Comparison of ENCODE assay signal across 25 cellular contexts in the genomic region with DNA sequence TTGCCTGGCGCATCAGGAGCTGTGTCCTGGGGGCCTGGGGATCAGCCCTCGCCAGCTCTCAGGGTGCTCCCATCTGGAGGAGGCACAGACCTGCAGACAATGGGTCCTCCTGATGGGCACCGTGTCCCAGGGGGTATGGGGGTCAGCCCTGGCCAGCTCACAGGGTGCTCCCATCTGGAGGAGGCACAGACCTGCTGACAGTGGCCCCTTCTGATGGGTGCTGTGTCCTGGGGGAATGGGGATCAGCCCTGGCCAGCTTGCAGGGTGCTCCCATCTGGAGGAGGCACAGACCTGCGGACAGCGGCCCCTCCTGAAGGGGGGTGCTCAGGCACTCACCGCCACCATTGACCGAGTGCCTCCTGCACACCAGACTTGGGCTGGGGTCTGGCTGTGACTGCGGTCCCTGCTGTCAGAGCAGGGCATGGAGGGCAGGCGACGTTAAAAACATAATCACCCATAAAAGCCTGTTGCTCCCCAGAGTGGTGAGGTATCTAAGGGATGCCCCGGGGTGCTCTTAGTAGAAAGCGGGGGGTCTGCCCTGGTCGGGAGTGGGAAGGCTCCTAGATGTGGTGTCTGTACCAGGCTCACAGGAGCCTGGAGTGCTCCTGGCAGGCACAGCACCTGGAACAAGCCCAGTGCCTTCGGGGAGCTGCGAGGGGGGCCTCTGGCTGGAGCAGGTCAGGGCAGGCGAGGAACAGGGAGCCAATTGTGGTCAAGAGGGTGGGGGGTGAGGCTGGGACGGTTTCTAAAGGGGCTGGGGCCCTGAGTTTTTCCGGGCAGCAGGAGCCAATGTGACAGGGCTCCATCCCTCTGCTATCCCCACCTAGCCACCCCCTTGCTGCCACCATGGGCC.
"Had no signal": no experiment of that assay in that cellular context is flagged by ENCODE, and none has a peak within 500 bp of the region (broad histone marks: within the 10 kb centered on the region; RNA-seq: fewer than 3 reads in every experiment).

No MANE protein-coding gene starts in this region.

- DNase-seq: activated CD4-positive, alpha-beta T cell treated with anti-CD3 and anti-CD28 coated beads, Interleukin-2, amount 50 U/mL, for 4 hours; activated CD4-positive, CD25-positive, alpha-beta regulatory T cell treated with anti-CD3 and anti-CD28 coated beads, Interleukin-2, amount 50 U/mL, for 72 hours; activated gamma-delta T cell treated with Interleukin-2 at 50 U/mL for 16 hours; activated T-cell treated with anti-CD3 and anti-CD28 coated beads, Interleukin-2, amount 50 U/mL, for 1 hour; aorta; caudate nucleus; effector memory CD4-positive, alpha-beta T cell; foreskin melanocyte; kidney glomerular epithelial cell; left ventricle myocardium inferior; mammary epithelial cell; midbrain; natural killer cell; ovary; stimulated activated CD4-positive, alpha-beta T cell treated with anti-CD3 and anti-CD28 coated beads, Interleukin-12 subunit alpha, Interleukin-12 subunit beta, amount 100 ng/mL, for 4 hours; stimulated activated CD4-positive, alpha-beta T cell treated with anti-CD3 and anti-CD28 coated beads, Interleukin-4, amount 100 ng/mL, for 4 hours; stimulated activated naive CD8-positive, alpha-beta T cell treated with anti-CD3 and anti-CD28 coated beads, Interleukin-15, amount 100 ng/mL, for 72 hours; transverse colon; WERI-Rb-1 had no signal

- H3K27me3 ChIP-seq: ovary had no signal

- H3K4me1 Mint-ChIP-seq: natural killer cell; stimulated activated naive CD8-positive, alpha-beta T cell treated with anti-CD3 and anti-CD28 coated beads, Interleukin-15, amount 100 ng/mL, for 72 hours had no signal

- H3K9me3 Mint-ChIP-seq: activated naive CD4-positive, alpha-beta T cell treated with anti-CD3 and anti-CD28 coated beads, Interleukin-2, amount 50 U/mL, for 72 hours; natural killer cell; stimulated activated naive CD8-positive, alpha-beta T cell treated with anti-CD3 and anti-CD28 coated beads, Interleukin-15, amount 100 ng/mL, for 72 hours had no signal

- H3K9me3 ChIP-seq: left ventricle myocardium inferior, ovary, prostate gland, transverse colon had no signal

- H3K36me3 Mint-ChIP-seq: activated naive CD4-positive, alpha-beta T cell treated with anti-CD3 and anti-CD28 coated beads, Interleukin-2, amount 50 U/mL, for 72 hours; natural killer cell had no signal

- H3K4me1 ChIP-seq: left ventricle myocardium inferior, prostate gland, transverse colon had no signal

- H3K4me3 Mint-ChIP-seq: brain; natural killer cell; stimulated activated naive CD8-positive, alpha-beta T cell treated with anti-CD3 and anti-CD28 coated beads, Interleukin-15, amount 100 ng/mL, for 72 hours had no signal

- H3K4me3 ChIP-seq: left ventricle myocardium inferior, ovary, prostate gland, transverse colon had no signal

- H3K27ac Mint-ChIP-seq: activated naive CD4-positive, alpha-beta T cell treated with anti-CD3 and anti-CD28 coated beads, Interleukin-2, amount 50 U/mL, for 72 hours; natural killer cell had no signal

- H3K27ac ChIP-seq: left ventricle myocardium inferior, ovary, prostate gland, transverse colon, WERI-Rb-1 had no signal

- ATAC-seq: esophagus mucosa, natural killer cell had no signal

- H3K36me3 ChIP-seq: left ventricle myocardium inferior, ovary, prostate gland, transverse colon, WERI-Rb-1 had no signal

- H3K27me3 Mint-ChIP-seq: stimulated activated naive CD8-positive, alpha-beta T cell treated with anti-CD3 and anti-CD28 coated beads, Interleukin-15, amount 100 ng/mL, for 72 hours had no signal

- FAIRE-seq: colon, endothelial cell of umbilical vein had no signal
